In genomic region chr15:65516997-65517865, GRCh38 we compare ENCODE assay signal across 1 cellular context.
TF ChIP-seq lines count a peak whose summit lies in the region.

Gene DPP8, minus strand, starts transcription at chr15:65517689. Its CDS starts 5,136 bp downstream, at chr15:65512553.

TF ChIP-seq in K562, 482 proteins besides CTCF, POLR2A, EP300 and RAD21 (continued from another document and continues in another):
- TF ChIP-seq CHAMP1 (IDR thresholded peaks at IDR 0.05) (peak; percentile 83), ATF7 (IDR thresholded peaks at IDR 0.05) (peak; percentile 72), FIP1L1 (IDR thresholded peaks at IDR 0.05; ENCODE audit: low read depth, low read length, poor library complexity, severe bottlenecking) (peak; percentile 93), U2AF1 (optimal IDR thresholded peaks at IDR 0.05; ENCODE audit: low read depth, low read length) (peak; percentile 51), GABPB2 (CRISPR knock-in tag; conservative IDR thresholded peaks at IDR 0.05) (no peak), NFYB (IDR thresholded peaks at IDR 0.05; ENCODE audit: extremely low read depth, insufficient read length) (no peak), KLF10 (CRISPR knock-in tag; IDR thresholded peaks at IDR 0.05) (no peak), LCOR (CRISPR knock-in tag; IDR thresholded peaks at IDR 0.05) (peak; percentile 92), C11orf30 (IDR thresholded peaks at IDR 0.05; ENCODE audit: low read depth) (peak; percentile 97), FOSL1 (tag; conservative IDR thresholded peaks at IDR 0.05) (peak; percentile 40; the same call in 1 of the 2 replicates), ETV1 (tag; conservative IDR thresholded peaks at IDR 0.05; ENCODE audit: low read depth) (peak; percentile 22), ATF1 (CRISPR knock-in tag; IDR thresholded peaks at IDR 0.05) (0 out of 2 replicates have a peak, but pooled peaks have one; percentile 6), ATF1 (tag; IDR thresholded peaks at IDR 0.05) (peak; percentile 88), FOXA3 (CRISPR knock-in tag; conservative IDR thresholded peaks at IDR 0.05 in 1 of 2, IDR thresholded peaks at IDR 0.05 in 1 of 2) (peak in 1 of 2 experiments; percentile 73; a peak in 1 of 4 replicates), HBP1 (CRISPR knock-in tag; IDR thresholded peaks at IDR 0.05) (peak; percentile 50; the same call in 1 of the 2 replicates), NEUROD1 (IDR thresholded peaks at IDR 0.05; ENCODE audit: borderline replicate concordance, low read depth, low read length, partially characterized antibody) (peak; percentile 82), ZKSCAN3 (CRISPR knock-in tag; IDR thresholded peaks at IDR 0.05) (no peak), THRB (CRISPR knock-in tag; conservative IDR thresholded peaks at IDR 0.05) (no peak), MYNN (IDR thresholded peaks at IDR 0.05) (peak; percentile 72; the same call in 1 of the 2 replicates), MYNN (CRISPR knock-in tag; IDR thresholded peaks at IDR 0.05) (no peak), ZNF785 (CRISPR knock-in tag; IDR thresholded peaks at IDR 0.05) (no peak), ETV5 (CRISPR knock-in tag; IDR thresholded peaks at IDR 0.05; ENCODE audit: low read depth) (peak; percentile 72), ZBTB2 (IDR thresholded peaks at IDR 0.05) (peak; percentile 17; the same call in 1 of the 2 replicates), U2AF2 (optimal IDR thresholded peaks at IDR 0.05; ENCODE audit: low read depth, low read length) (no peak), GTF2A2 (tag; IDR thresholded peaks at IDR 0.05) (no peak), GABPB1 (CRISPR knock-in tag; IDR thresholded peaks at IDR 0.05) (peak; percentile 99), ELF1 (tag; IDR thresholded peaks at IDR 0.05) (peak; percentile 95), CHD4 (IDR thresholded peaks at IDR 0.05; ENCODE audit: insufficient read depth, insufficient replicate concordance, low read depth, low read length, poor library complexity, severe bottlenecking) (no peak), CBX1 (IDR thresholded peaks at IDR 0.05; ENCODE audit: low read depth) (peak; percentile 89; the same call in 1 of the 2 replicates), TRIM28 (IDR thresholded peaks at IDR 0.05) (0 out of 2 replicates have a peak, but pooled peaks have one; percentile 47), ZNF780A (CRISPR knock-in tag; IDR thresholded peaks at IDR 0.05) (no peak), MAFK (IDR thresholded peaks at IDR 0.05; ENCODE audit: low read length) (no peak; the same call in 1 of the 2 replicates), MAZ (CRISPR knock-in tag; conservative IDR thresholded peaks at IDR 0.05 in 1 of 2, IDR thresholded peaks at IDR 0.05 in 1 of 2) (peak; percentile 81 to 94), SNAPC5 (CRISPR knock-in tag; IDR thresholded peaks at IDR 0.05) (no peak), REST (CRISPR knock-in tag; IDR thresholded peaks at IDR 0.05; ENCODE audit: low read depth) (peak; percentile 79), RBM15 (IDR thresholded peaks at IDR 0.05; ENCODE audit: insufficient read depth, low read length) (no peak), ZNF12 (CRISPR knock-in tag; IDR thresholded peaks at IDR 0.05) (0 out of 2 replicates have a peak, but pooled peaks have one; percentile 84), MCM3 (IDR thresholded peaks at IDR 0.05) (no peak), MYC (IDR thresholded peaks at IDR 0.05; ENCODE audit: low read depth, low read length) (peak; percentile 38), MYC (CRISPR knock-in tag; IDR thresholded peaks at IDR 0.05; ENCODE audit: borderline replicate concordance, low read depth) (peak; percentile 85; the same call in 1 of the 2 replicates), SPI1 (IDR thresholded peaks at IDR 0.05; ENCODE audit: borderline replicate concordance, low read depth, low read length) (peak; percentile 50; the same call in 1 of the 2 replicates), TCF15 (CRISPR knock-in tag; IDR thresholded peaks at IDR 0.05) (no peak), ARID4B (CRISPR knock-in tag; IDR thresholded peaks at IDR 0.05) (peak; percentile 98), ZBTB9 (CRISPR knock-in tag; IDR thresholded peaks at IDR 0.05) (peak; percentile 69; the same call in 1 of the 2 replicates), SMAD4 (CRISPR knock-in tag; conservative IDR thresholded peaks at IDR 0.05) (peak; percentile 64), SMARCA4 (IDR thresholded peaks at IDR 0.05) (0 out of 2 replicates have a peak, but pooled peaks have one; percentile 31), KAT7 (CRISPR knock-in tag; IDR thresholded peaks at IDR 0.05; ENCODE audit: borderline replicate concordance) (peak; percentile 98; the same call in 1 of the 2 replicates)
